10 cellular contexts compared by ENCODE assay signal in the genomic region with DNA sequence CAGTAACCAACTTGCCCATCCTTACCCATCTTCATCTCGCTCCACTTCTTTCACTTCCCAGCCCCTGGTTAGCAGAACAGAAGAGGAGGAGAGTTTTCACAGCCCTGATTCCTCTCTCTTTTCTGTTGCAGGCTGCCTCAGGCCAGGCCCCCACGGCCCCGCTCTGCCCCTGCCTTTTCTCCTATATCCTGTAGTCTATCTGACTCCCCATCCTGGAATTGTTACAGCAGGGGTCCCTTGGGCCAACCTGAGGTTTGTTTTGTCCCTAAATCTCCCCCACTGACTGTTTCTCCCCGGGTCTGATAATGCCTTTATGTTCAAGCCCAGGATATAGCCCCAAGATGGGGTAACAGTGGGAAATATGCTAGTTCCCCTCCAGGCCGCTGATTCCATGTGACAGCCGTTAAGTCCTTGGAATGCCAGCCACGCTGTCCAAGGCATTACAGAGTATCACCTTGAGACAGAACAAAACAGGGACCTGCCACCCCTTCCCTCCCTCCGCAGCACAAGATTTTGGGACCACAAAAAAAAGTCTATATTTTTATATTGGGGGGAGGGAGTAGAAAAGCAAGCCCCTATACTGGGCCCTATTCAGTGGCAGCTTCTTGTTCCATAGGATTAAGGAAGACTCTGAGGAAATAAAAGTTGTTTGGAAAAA. TPM values are rescaled to one million over a fixed set of nuclear protein-coding genes. Genes with fewer than 3 reads are reported as not detected.
DNase-seq lines count a peak whose midpoint lies in the region; ATAC-seq and TF ChIP-seq lines count a peak whose summit lies in the region.
"Had no signal": no experiment of that assay in that cellular context is flagged by ENCODE, and none has a peak within 500 bp of the region (broad histone marks: within the 10 kb centered on the region; RNA-seq: fewer than 3 reads in every experiment).

No MANE protein-coding gene starts in this region.

- peaks cover 53% of the 10 kb centered on the region for H3K79me2 ChIP-seq in smooth muscle cell (ENCODE audit: low read depth)

- peak overlapping the region; percentile 95 for H3K27ac Mint-ChIP-seq in activated CD4-positive, alpha-beta memory T cell treated with anti-CD3 and anti-CD28 coated beads, Interleukin-2, amount 10 ng/mL, durations not matched to agents 7 days and 5 days

- peaks cover 41% of the 10 kb centered on the region for H3K36me3 Mint-ChIP-seq in activated CD4-positive, alpha-beta memory T cell treated with anti-CD3 and anti-CD28 coated beads, Interleukin-2, amount 10 ng/mL, durations not matched to agents 7 days and 5 days (ENCODE audit: low read depth)

- no peaks in the 10 kb centered on the region for H3K36me3 ChIP-seq in smooth muscle cell (ENCODE audit: low read depth)

- H3K27ac ChIP-seq in right cardiac atrium (ENCODE audit: low read length) (no peak overlapping the region), smooth muscle cell (ENCODE audit: low read depth) (peak overlapping the region; percentile 79)

- H3K4me3 Mint-ChIP-seq in activated CD4-positive, alpha-beta memory T cell treated with anti-CD3 and anti-CD28 coated beads, Interleukin-2, amount 10 ng/mL, durations not matched to agents 7 days and 5 days = peak overlapping the region; percentile 99

- 68% methylated on average over 8 of the region's 8 CpGs for WGBS in right cardiac atrium
- 80% methylated on average over 8 of the region's 8 CpGs for WGBS in smooth muscle cell (ENCODE audit: low lambda C conversion rate)

- no peaks in the 10 kb centered on the region for H3K27me3 Mint-ChIP-seq in activated CD4-positive, alpha-beta memory T cell treated with anti-CD3 and anti-CD28 coated beads, Interleukin-2, amount 10 ng/mL, durations not matched to agents 7 days and 5 days

- intact Hi-C loops in right cardiac atrium (cut with DNase I) = no loop called here

- H3K4me1 ChIP-seq in right cardiac atrium (ENCODE audit: control insufficient read depth, insufficient read depth, low read length) = peaks cover 6% of the 10 kb centered on the region
- peaks cover 21% of the 10 kb centered on the region for H3K4me1 ChIP-seq in smooth muscle cell (ENCODE audit: low read depth)

- H3K4me1 Mint-ChIP-seq in activated CD4-positive, alpha-beta memory T cell treated with anti-CD3 and anti-CD28 coated beads, Interleukin-2, amount 10 ng/mL, durations not matched to agents 7 days and 5 days = peaks cover 65% of the 10 kb centered on the region

- H4K20me1 ChIP-seq in smooth muscle cell (ENCODE audit: low read depth) = peaks cover 54% of the 10 kb centered on the region

- H2AFZ ChIP-seq in smooth muscle cell (ENCODE audit: low read depth) = no peak overlapping the region

- no peaks in the 10 kb centered on the region for H3K9me3 Mint-ChIP-seq in activated CD4-positive, alpha-beta memory T cell treated with anti-CD3 and anti-CD28 coated beads, Interleukin-2, amount 10 ng/mL, durations not matched to agents 7 days and 5 days

- H3K4me2 ChIP-seq in smooth muscle cell = peak overlapping the region; percentile 95

- POLR2A ChIA-PET in activated CD4-positive, alpha-beta memory T cell treated with anti-CD3 and anti-CD28 coated beads, Interleukin-2, amount 10 ng/mL, durations not matched to agents 7 days and 5 days (lab: Charles Lee) = interaction anchor here (3.2 to 10.7 kb wide), 3 partner anchors 12 to 16 kb away, joined by 15 to 196 read pairs (median 125); partner anchors contain the start of genes AGBL5 and KHK

- H3K9me3 ChIP-seq in right cardiac atrium (ENCODE audit: control insufficient read depth, low read length) (no peaks in the 10 kb centered on the region), smooth muscle cell (replicated peaks; ENCODE audit: low read depth) (no peaks in the 10 kb centered on the region)

- ATAC-seq in right cardiac atrium (no peak), left lobe of liver (no peak)

- peak overlapping the region; percentile 98 for H3K4me3 ChIP-seq in HFF-Myc (replicated peaks; ENCODE audit: low read depth, low read length)
- H3K4me3 ChIP-seq in right cardiac atrium (ENCODE audit: low read length) = peak overlapping the region; percentile 68
- H3K4me3 ChIP-seq in smooth muscle cell = peak overlapping the region; percentile 91

- no peak for DNase-seq in HFF-Myc (ENCODE audit: extremely low read depth, low read depth)
- no peak for DNase-seq in activated CD4-positive, alpha-beta memory T cell treated with anti-CD3 and anti-CD28 coated beads, Interleukin-2, amount 10 ng/mL, durations not matched to agents 7 days and 5 days
- no peak for DNase-seq in right cardiac atrium
- no peak for DNase-seq in smooth muscle cell (lab: John Stamatoyannopoulos, UW; ENCODE audit: unreplicated experiment)
- no peak for DNase-seq in EL
- no peak for DNase-seq in left lobe of liver (ENCODE audit: low spot score)
- no peak for DNase-seq in NCI-H1417 (lab: John Stamatoyannopoulos, UW)
- DNase-seq in dedifferentiated amniotic fluid mesenchymal stem cell (ENCODE audit: extremely low spot score) = no peak
- DNase-seq: activated gamma-delta T cell treated with Interleukin-2 at 50 U/mL for 16 hours, occipital lobe had no signal

- CTCF ChIA-PET in activated CD4-positive, alpha-beta memory T cell treated with anti-CD3 and anti-CD28 coated beads, Interleukin-2, amount 10 ng/mL, durations not matched to agents 7 days and 5 days (lab: Charles Lee) = interaction anchor here (3.4 kb wide), 1 partner anchor 11 kb away, joined by 11 read pairs; no protein-coding TSS in a partner anchor

- peak overlapping the region; percentile 92 for H3K9ac ChIP-seq in smooth muscle cell (ENCODE audit: low read depth)

- H3F3A ChIP-seq in smooth muscle cell (ENCODE audit: low read depth) = peaks cover 20% of the 10 kb centered on the region

- H3K27me3 ChIP-seq in right cardiac atrium (ENCODE audit: control insufficient read depth, insufficient read depth) (no peaks in the 10 kb centered on the region), smooth muscle cell (ENCODE audit: low read depth) (no peaks in the 10 kb centered on the region)

- TF ChIP-seq CTCF in HFF-Myc (IDR thresholded peaks at IDR 0.05; ENCODE audit: low read depth, low read length, missing control alignments) (no peak), smooth muscle cell (IDR thresholded peaks at IDR 0.05; ENCODE audit: borderline replicate concordance, insufficient read depth, poor library complexity, severe bottlenecking) (no peak)

RNA-seq across cellular contexts. Expression of gene OST4, which starts 1.4 kb away (rescaled TPM):
- 100 to 1,000 TPM; 305 to 312 TPM for total RNA-seq in activated CD4-positive, alpha-beta memory T cell treated with anti-CD3 and anti-CD28 coated beads, Interleukin-2, amount 10 ng/mL, durations not matched to agents 7 days and 5 days
- total RNA-seq in right cardiac atrium (100 to 1,000 TPM; 372 to 487 (median 454) TPM), smooth muscle cell (529 and 848 TPM in 2 replicates), left lobe of liver (141 TPM)
- polyA plus RNA-seq in right cardiac atrium (872 TPM), smooth muscle cell (1,164 and 1,292 TPM in 2 replicates)

RNA-seq across cellular contexts. Expression of gene EMILIN1, which starts 8.3 kb away (rescaled TPM):
- total RNA-seq in activated CD4-positive, alpha-beta memory T cell treated with anti-CD3 and anti-CD28 coated beads, Interleukin-2, amount 10 ng/mL, durations not matched to agents 7 days and 5 days = under 1 TPM; 0.70 to 0.78 TPM
- total RNA-seq in right cardiac atrium = 10 to 100 TPM; 24.3 to 44.2 (median 38.9) TPM
- 30.0 TPM for polyA plus RNA-seq in right cardiac atrium
- 111 and 131 TPM in 2 replicates for total RNA-seq in smooth muscle cell
- 330 and 518 TPM in 2 replicates for polyA plus RNA-seq in smooth muscle cell
- total RNA-seq in left lobe of liver = 16.0 TPM

RNA-seq across cellular contexts. Expression of gene KHK, which starts 16.5 kb away (rescaled TPM):
- total RNA-seq in activated CD4-positive, alpha-beta memory T cell treated with anti-CD3 and anti-CD28 coated beads, Interleukin-2, amount 10 ng/mL, durations not matched to agents 7 days and 5 days = 1 to 10 TPM; 5.6 to 6.6 TPM
- 1 to 10 TPM; 1.9 to 5.5 (median 3.2) TPM for total RNA-seq in right cardiac atrium
- polyA plus RNA-seq in right cardiac atrium = 1.7 TPM
- 0.27 and 0.94 TPM in 2 replicates for total RNA-seq in smooth muscle cell
- polyA plus RNA-seq in smooth muscle cell = 1.6 and 2.1 TPM in 2 replicates
- 267 TPM for total RNA-seq in left lobe of liver

RNA-seq across cellular contexts. Expression of gene AGBL5, which starts 18.6 kb away (rescaled TPM):
- total RNA-seq in activated CD4-positive, alpha-beta memory T cell treated with anti-CD3 and anti-CD28 coated beads, Interleukin-2, amount 10 ng/mL, durations not matched to agents 7 days and 5 days = 10 to 100 TPM; 16.9 to 18.3 TPM
- total RNA-seq in right cardiac atrium (10 to 100 TPM; 10.8 to 12.4 (median 11.4) TPM), smooth muscle cell (10.9 and 13.7 TPM in 2 replicates), left lobe of liver (7.6 TPM)
- polyA plus RNA-seq in right cardiac atrium (5.9 TPM), smooth muscle cell (17.1 and 20.0 TPM in 2 replicates)

RNA-seq across cellular contexts. Expression of gene TMEM214, which starts 37.3 kb away (rescaled TPM):
- 10 to 100 TPM; 80.4 to 80.7 TPM for total RNA-seq in activated CD4-positive, alpha-beta memory T cell treated with anti-CD3 and anti-CD28 coated beads, Interleukin-2, amount 10 ng/mL, durations not matched to agents 7 days and 5 days
- total RNA-seq in right cardiac atrium (10 to 100 TPM; 40.8 to 56.7 (median 47.7) TPM), smooth muscle cell (67.7 and 79.6 TPM in 2 replicates), left lobe of liver (53.7 TPM)
- polyA plus RNA-seq in right cardiac atrium (29.4 TPM), smooth muscle cell (94.9 and 99.7 TPM in 2 replicates)

Comparison
In these comparisons a context has a peak if more than half of its experiments do, and no peak if none do; other contexts are left out.
1. RNA of gene KHK, which starts 16.5 kb away (total RNA-seq): 267 TPM in left lobe of liver (single experiment); 5.6 to 6.6 TPM in activated CD4-positive, alpha-beta memory T cell treated with anti-CD3 and anti-CD28 coated beads, Interleukin-2, amount 10 ng/mL, durations not matched to agents 7 days and 5 days, 1.9 to 5.5 TPM in right cardiac atrium and 0.27 to 0.94 TPM in smooth muscle cell; every median in the first group is over 10 times any median in the second.
2. Peak in every context shown above with its lines, with median percentiles within 50 percentile points of each other: H3K4me3 ChIP-seq.